ENCODE assay signal across 8 cellular contexts in genomic region chr14:91399868-91400640, GRCh38. TPM values are rescaled to one million over a fixed set of nuclear protein-coding genes. Genes with fewer than 3 reads are reported as not detected.
DNase-seq lines count a peak whose midpoint lies in the region; ATAC-seq and TF ChIP-seq lines count a peak whose summit lies in the region.

No MANE protein-coding gene starts in this region.

- CTCF ChIA-PET in activated CD4-positive, alpha-beta memory T cell treated with anti-CD3 and anti-CD28 coated beads, Interleukin-2, amount 10 ng/mL, durations not matched to agents 7 days and 5 days (lab: Charles Lee), result interaction anchor here (0.6 to 5.1 kb wide), 11 partner anchors 9 to 575 kb away, joined by 3 to 35 read pairs (median 6); partner anchors contain the start of gene CCDC88C

- H3K4me3 Mint-ChIP-seq in activated CD4-positive, alpha-beta memory T cell treated with anti-CD3 and anti-CD28 coated beads, Interleukin-2, amount 10 ng/mL, durations not matched to agents 7 days and 5 days, result peak overlapping the region; percentile 99
- H3K4me3 Mint-ChIP-seq in natural killer cell treated with Interleukin-12 subunit alpha and Interleukin-12 subunit beta and Interleukin-15 and Interleukin-18, amount 100 ng/mL, for 72 hours, result peak overlapping the region; percentile 76

- peak; percentile 35 for ATAC-seq in HG02623 (IDR thresholded peaks at IDR 0.05; ENCODE audit: unreplicated experiment)
- ATAC-seq in natural killer cell treated with Interleukin-12 subunit alpha and Interleukin-12 subunit beta and Interleukin-15 and Interleukin-18, amount 100 ng/mL, for 72 hours, result peak; percentile 38 to 45
- ATAC-seq in HG03097 (IDR thresholded peaks at IDR 0.05; ENCODE audit: low FRiP score, unreplicated experiment), result no peak

- DNase-seq in GM13976 (ENCODE audit: low spot score), result peak; percentile 70
- peak; percentile 60 for DNase-seq in activated CD4-positive, alpha-beta memory T cell treated with anti-CD3 and anti-CD28 coated beads, Interleukin-2, amount 10 ng/mL, durations not matched to agents 7 days and 5 days
- DNase-seq in natural killer cell treated with Interleukin-12 subunit alpha and Interleukin-12 subunit beta and Interleukin-15 and Interleukin-18, amount 100 ng/mL, for 72 hours (ENCODE audit: low spot score), result no peak
- no peak for DNase-seq in NCI-H2227 (lab: John Stamatoyannopoulos, UW; ENCODE audit: unreplicated experiment)
- no peak for DNase-seq in DMS79 (lab: John Stamatoyannopoulos, UW)
- no peak for DNase-seq in NCI-H128 (lab: John Stamatoyannopoulos, UW; ENCODE audit: unreplicated experiment)

- H3K36me3 Mint-ChIP-seq in activated CD4-positive, alpha-beta memory T cell treated with anti-CD3 and anti-CD28 coated beads, Interleukin-2, amount 10 ng/mL, durations not matched to agents 7 days and 5 days (ENCODE audit: low read depth), result peaks cover 50% of the 10 kb centered on the region
- no peaks in the 10 kb centered on the region for H3K36me3 Mint-ChIP-seq in natural killer cell treated with Interleukin-12 subunit alpha and Interleukin-12 subunit beta and Interleukin-15 and Interleukin-18, amount 100 ng/mL, for 72 hours

- H3K27me3 Mint-ChIP-seq in activated CD4-positive, alpha-beta memory T cell treated with anti-CD3 and anti-CD28 coated beads, Interleukin-2, amount 10 ng/mL, durations not matched to agents 7 days and 5 days, result no peaks in the 10 kb centered on the region
- no peaks in the 10 kb centered on the region for H3K27me3 Mint-ChIP-seq in natural killer cell treated with Interleukin-12 subunit alpha and Interleukin-12 subunit beta and Interleukin-15 and Interleukin-18, amount 100 ng/mL, for 72 hours

- no peaks in the 10 kb centered on the region for H3K9me3 Mint-ChIP-seq in activated CD4-positive, alpha-beta memory T cell treated with anti-CD3 and anti-CD28 coated beads, Interleukin-2, amount 10 ng/mL, durations not matched to agents 7 days and 5 days
- H3K9me3 Mint-ChIP-seq in natural killer cell treated with Interleukin-12 subunit alpha and Interleukin-12 subunit beta and Interleukin-15 and Interleukin-18, amount 100 ng/mL, for 72 hours, result no peaks in the 10 kb centered on the region

- in situ Hi-C loops in GM13976 (cut with MboI; ENCODE audit: low sequenced_read_pairs, unreplicated experiment), result loop anchor here (10.0 to 25.0 kb wide), 2 partner anchors 45 to 213 kb away; no protein-coding TSS in a partner anchor

- H3K27ac Mint-ChIP-seq in activated CD4-positive, alpha-beta memory T cell treated with anti-CD3 and anti-CD28 coated beads, Interleukin-2, amount 10 ng/mL, durations not matched to agents 7 days and 5 days, result peak overlapping the region; percentile 85
- peak overlapping the region; percentile 81 to 99 for H3K27ac Mint-ChIP-seq in natural killer cell treated with Interleukin-12 subunit alpha and Interleukin-12 subunit beta and Interleukin-15 and Interleukin-18, amount 100 ng/mL, for 72 hours

- peak; percentile 22 for TF ChIP-seq CTCF in GM13976 (IDR thresholded peaks at IDR 0.05; ENCODE audit: borderline replicate concordance, control extremely low read depth, extremely low read depth, insufficient read depth, missing control alignments)

- POLR2A ChIA-PET in activated CD4-positive, alpha-beta memory T cell treated with anti-CD3 and anti-CD28 coated beads, Interleukin-2, amount 10 ng/mL, durations not matched to agents 7 days and 5 days (lab: Charles Lee), result interaction anchor here (0.7 to 11.9 kb wide), 19 partner anchors 9 to 472 kb away, joined by 3 to 308 read pairs (median 5); partner anchors contain the start of genes CCDC88C, GPR68 and TC2N

- peaks cover 95% of the 10 kb centered on the region for H3K4me1 Mint-ChIP-seq in activated CD4-positive, alpha-beta memory T cell treated with anti-CD3 and anti-CD28 coated beads, Interleukin-2, amount 10 ng/mL, durations not matched to agents 7 days and 5 days
- H3K4me1 Mint-ChIP-seq in natural killer cell treated with Interleukin-12 subunit alpha and Interleukin-12 subunit beta and Interleukin-15 and Interleukin-18, amount 100 ng/mL, for 72 hours (ENCODE audit: low read depth in 2 of 2), result peaks cover 76 to 90% of the 10 kb centered on the region in 2 donors

RNA-seq across cellular contexts. Expression of gene CCDC88C, which starts 17.6 kb away (rescaled TPM):
- 100 to 1,000 TPM; 168 to 175 TPM for total RNA-seq in activated CD4-positive, alpha-beta memory T cell treated with anti-CD3 and anti-CD28 coated beads, Interleukin-2, amount 10 ng/mL, durations not matched to agents 7 days and 5 days
- total RNA-seq in natural killer cell treated with Interleukin-12 subunit alpha and Interleukin-12 subunit beta and Interleukin-15 and Interleukin-18, amount 100 ng/mL, for 72 hours, result 100 to 1,000 TPM; 103 to 175 TPM

Comparison
In these comparisons a context has a peak if more than half of its experiments do, and no peak if none do; other contexts are left out.
1. DNase-seq: peak in GM13976 (single experiment) and activated CD4-positive, alpha-beta memory T cell treated with anti-CD3 and anti-CD28 coated beads, Interleukin-2, amount 10 ng/mL, durations not matched to agents 7 days and 5 days (single experiment); none in natural killer cell treated with Interleukin-12 subunit alpha and Interleukin-12 subunit beta and Interleukin-15 and Interleukin-18, amount 100 ng/mL, for 72 hours (single experiment), NCI-H2227 (single experiment), DMS79 (single experiment) and NCI-H128 (single experiment).